ENCODE assay signal across 8 cellular contexts in genomic region chr17:4949321-4950074, GRCh38. TPM values are rescaled to one million over a fixed set of nuclear protein-coding genes. Genes with fewer than 3 reads are reported as not detected.
DNase-seq lines count a peak whose midpoint lies in the region; ATAC-seq, FAIRE-seq and TF ChIP-seq lines count a peak whose summit lies in the region.

No MANE protein-coding gene starts in this region.

- peaks cover 0 to 24% (median 6%) of the 10 kb centered on the region in 3 donors for H3K4me1 ChIP-seq in pancreas

- peaks cover 20% of the 10 kb centered on the region for H3K36me3 Mint-ChIP-seq in activated naive CD4-positive, alpha-beta T cell treated with anti-CD3 and anti-CD28 coated beads, Interleukin-2, amount 50 U/mL, for 24 hours

- in situ Hi-C loops in GM18951 (cut with MboI; ENCODE audit: low sequenced_read_pairs, unreplicated experiment), result no loop called here

- ATAC-seq in HG03520 (IDR thresholded peaks at IDR 0.05; ENCODE audit: unreplicated experiment), result peak; percentile 32
- peak; percentile 35 for ATAC-seq in Right ventricle myocardium inferior
- ATAC-seq in pancreas, result peak; percentile 17 to 43 (median 32)

- H3K9me3 ChIP-seq in pancreas, result no peaks in the 10 kb centered on the region

- peak overlapping the region; percentile 100 for H3K4me3 Mint-ChIP-seq in activated naive CD4-positive, alpha-beta T cell treated with anti-CD3 and anti-CD28 coated beads, Interleukin-2, amount 50 U/mL, for 24 hours

- H3K4me1 Mint-ChIP-seq in activated naive CD4-positive, alpha-beta T cell treated with anti-CD3 and anti-CD28 coated beads, Interleukin-2, amount 50 U/mL, for 24 hours, result peaks cover 30% of the 10 kb centered on the region

- TF ChIP-seq CTCF in AG10803 (conservative IDR thresholded peaks at IDR 0.05; ENCODE audit: low read length) (no peak), pancreas (IDR thresholded peaks at IDR 0.05) (no peak)

- no peaks in the 10 kb centered on the region for H3K9me3 Mint-ChIP-seq in activated naive CD4-positive, alpha-beta T cell treated with anti-CD3 and anti-CD28 coated beads, Interleukin-2, amount 50 U/mL, for 24 hours

- FAIRE-seq in pancreas (lab: Jason Lieb, UNC) (no peak), urothelium cell line (lab: Jason Lieb, UNC) (no peak)

- H3K27ac ChIP-seq in pancreas, result peak overlapping the region; percentile 88 to 99 (median 98)

- peak overlapping the region; percentile 88 for H3K27ac Mint-ChIP-seq in activated naive CD4-positive, alpha-beta T cell treated with anti-CD3 and anti-CD28 coated beads, Interleukin-2, amount 50 U/mL, for 24 hours

- DNase-seq in AG10803 (ENCODE audit: low read depth) (peak; percentile 65), SK-N-DZ (ENCODE audit: low spot score) (peak; percentile 77), Right ventricle myocardium inferior (ENCODE audit: missing footprints) (peak; percentile 88), pancreas (peak; percentile 68 to 89 (median 82)), urothelium cell line (ENCODE audit: low spot score) (peak; percentile 70)

- intact Hi-C loops in Right ventricle myocardium inferior (cut with DNase I) (loop anchor here (5.0 kb wide), 1 partner anchor 38 kb away; the partner anchor contains the start of gene CAMTA2), pancreas (cut with DNase I) (no loop called here)

- peaks cover 0 to 7% (median 0%) of the 10 kb centered on the region in 3 donors for H3K36me3 ChIP-seq in pancreas

- H3K27me3 Mint-ChIP-seq in activated naive CD4-positive, alpha-beta T cell treated with anti-CD3 and anti-CD28 coated beads, Interleukin-2, amount 50 U/mL, for 24 hours, result no peaks in the 10 kb centered on the region

- peak; percentile 53 for TF ChIP-seq POLR2A in GM18951 (IDR thresholded peaks at IDR 0.05; ENCODE audit: extremely low read depth, insufficient read depth, insufficient read length)

- H3K27me3 ChIP-seq in pancreas, result no peaks in the 10 kb centered on the region

- peak overlapping the region; percentile 72 for H3K4me3 ChIP-seq in AG10803 (ENCODE audit: low read length)
- peak overlapping the region; percentile 94 to 100 (median 97) for H3K4me3 ChIP-seq in pancreas

- 0 to 1% methylated on average over 28 to 74 of the region's 75 CpGs for WGBS in pancreas, 2 donors

RNA-seq across cellular contexts. Expression of gene PFN1, which starts 1.2 kb away (rescaled TPM):
- 531 and 837 TPM in 2 replicates for polyA plus RNA-seq in SK-N-DZ (2014; cell fraction: cytosol; rRNA removed)
- polyA plus RNA-seq in SK-N-DZ (2014; cell fraction: nucleus; rRNA removed), result 483 and 613 TPM in 2 replicates
- total RNA-seq in Right ventricle myocardium inferior (218 TPM), pancreas (100 to 1,000 TPM in 4 of 6 donors, 10 to 100 TPM in 2; 63.6 to 195 (median 125) TPM)
- 100 to 1,000 TPM; 148 to 162 TPM for polyA plus RNA-seq in pancreas

RNA-seq across cellular contexts. Expression of gene ENO3, which starts 1.4 kb away (rescaled TPM):
- 91.6 and 92.7 TPM in 2 replicates for polyA plus RNA-seq in SK-N-DZ (2014; cell fraction: cytosol; rRNA removed)
- polyA plus RNA-seq in SK-N-DZ (2014; cell fraction: nucleus; rRNA removed), result 116 and 223 TPM in 2 replicates
- total RNA-seq in Right ventricle myocardium inferior (549 TPM), pancreas (1 to 10 TPM; 1.5 to 6.3 (median 2.5) TPM)
- 10 to 100 TPM; 17.0 to 20.3 TPM for polyA plus RNA-seq in pancreas

RNA-seq across cellular contexts. Expression of gene RNF167, which starts 9.4 kb away (rescaled TPM):
- polyA plus RNA-seq in SK-N-DZ (2014; cell fraction: cytosol; rRNA removed), result 66.0 and 77.3 TPM in 2 replicates
- polyA plus RNA-seq in SK-N-DZ (2014; cell fraction: nucleus; rRNA removed), result 84.6 and 104 TPM in 2 replicates
- total RNA-seq in Right ventricle myocardium inferior (91.8 TPM), pancreas (10 to 100 TPM; 40.8 to 64.5 (median 46.7) TPM)
- polyA plus RNA-seq in pancreas, result 100 to 1,000 TPM; 102 to 118 TPM

RNA-seq across cellular contexts. Expression of gene SLC25A11, which starts 9.7 kb away (rescaled TPM):
- 118 and 132 TPM in 2 replicates for polyA plus RNA-seq in SK-N-DZ (2014; cell fraction: cytosol; rRNA removed)
- 65.5 and 71.8 TPM in 2 replicates for polyA plus RNA-seq in SK-N-DZ (2014; cell fraction: nucleus; rRNA removed)
- total RNA-seq in Right ventricle myocardium inferior, result 199 TPM
- 10 to 100 TPM; 10.9 to 23.3 (median 21.4) TPM for total RNA-seq in pancreas
- 10 to 100 TPM; 20.6 to 25.5 TPM for polyA plus RNA-seq in pancreas

RNA-seq across cellular contexts. Expression of gene GP1BA, which starts 17.4 kb away (rescaled TPM):
- not detected in 2 replicates for polyA plus RNA-seq in SK-N-DZ (2014; cell fraction: cytosol; rRNA removed)
- polyA plus RNA-seq in SK-N-DZ (2014; cell fraction: nucleus; rRNA removed), result not detected in 2 replicates
- total RNA-seq in Right ventricle myocardium inferior, result not detected
- under 1 TPM in 3 of 6 donors, not detected in 3; 0.06 to 0.37 (median 0.15) TPM for total RNA-seq in pancreas
- under 1 TPM in 1 of 2 donors, not detected in 1; 0.11 TPM for polyA plus RNA-seq in pancreas

Comparison
In these comparisons a context has a peak if more than half of its experiments do, and no peak if none do; other contexts are left out.
1. Peak in every context shown above with its lines: DNase-seq, ATAC-seq, H3K4me3 ChIP-seq and H3K27ac ChIP-seq.
2. RNA of gene ENO3, which starts 1.4 kb away (total RNA-seq): 549 TPM in Right ventricle myocardium inferior (single experiment); 1.5 to 6.3 TPM in pancreas; every median in the first group is over 10 times any median in the second.